8 cellular contexts compared by ENCODE assay signal in genomic region chr17:9002610-9003354, GRCh38. TPM values are rescaled to one million over a fixed set of nuclear protein-coding genes. Genes with fewer than 3 reads are reported as not detected.
DNase-seq lines count a peak whose midpoint lies in the region; ATAC-seq lines count a peak whose summit lies in the region.

No MANE protein-coding gene starts in this region.

- CTCF ChIA-PET in activated CD8-positive, alpha-beta T cell treated with anti-CD3 and anti-CD28 coated beads, Interleukin-2, amount 10 ng/mL, durations not matched to agents 7 days and 5 days (lab: Charles Lee) = interaction anchor here (0.8 to 1.4 kb wide), 14 partner anchors 8 to 619 kb away, joined by 3 to 7 read pairs (median 3); no protein-coding TSS in a partner anchor

- POLR2A ChIA-PET in activated CD8-positive, alpha-beta T cell treated with anti-CD3 and anti-CD28 coated beads, Interleukin-2, amount 10 ng/mL, durations not matched to agents 7 days and 5 days (lab: Charles Lee) = interaction anchor here (0.7 kb wide), 1 partner anchor 252 kb away, joined by 4 read pairs; no protein-coding TSS in a partner anchor

- H3K4me1 Mint-ChIP-seq in activated CD8-positive, alpha-beta T cell treated with anti-CD3 and anti-CD28 coated beads, Interleukin-2, amount 10 ng/mL, durations not matched to agents 7 days and 5 days (ENCODE audit: low read depth) = peaks cover 14% of the 10 kb centered on the region

- DNase-seq in DMS 273 (lab: John Stamatoyannopoulos, UW; ENCODE audit: unreplicated experiment) = peak; percentile 69
- no peak for DNase-seq in DMS 273 treated with DMSO at 0.1 percent for 48 hours (lab: John Stamatoyannopoulos, UW)
- no peak for DNase-seq in activated CD8-positive, alpha-beta T cell treated with anti-CD3 and anti-CD28 coated beads, Interleukin-2, amount 10 ng/mL, durations not matched to agents 7 days and 5 days
- peak; percentile 56 for DNase-seq in left cardiac atrium
- DNase-seq in sciatic nerve (ENCODE audit: low spot score) = no peak
- no peak for DNase-seq in NCI-H510A treated with DMSO at 0.1 percent for 48 hours (lab: John Stamatoyannopoulos, UW)
- no peak for DNase-seq in DMS79 treated with DMSO at 0.1 percent for 48 hours (lab: John Stamatoyannopoulos, UW)

- H3K36me3 Mint-ChIP-seq in activated CD8-positive, alpha-beta T cell treated with anti-CD3 and anti-CD28 coated beads, Interleukin-2, amount 10 ng/mL, durations not matched to agents 7 days and 5 days (ENCODE audit: low read depth) = peaks cover 2% of the 10 kb centered on the region

- intact Hi-C loops in left cardiac atrium (cut with DNase I) = loop anchor here in 1 of 2 donors (2.0 kb wide), 1 partner anchor 14 kb away; no protein-coding TSS in a partner anchor
- intact Hi-C loops in sciatic nerve (cut with DNase I) = no loop called here

- H3K4me3 Mint-ChIP-seq in activated CD8-positive, alpha-beta T cell treated with anti-CD3 and anti-CD28 coated beads, Interleukin-2, amount 10 ng/mL, durations not matched to agents 7 days and 5 days = no peak overlapping the region

- H3K27ac Mint-ChIP-seq in activated CD8-positive, alpha-beta T cell treated with anti-CD3 and anti-CD28 coated beads, Interleukin-2, amount 10 ng/mL, durations not matched to agents 7 days and 5 days = no peak overlapping the region

- peak; percentile 71 for ATAC-seq in activated CD8-positive, alpha-beta T cell treated with anti-CD3 and anti-CD28 coated beads, Interleukin-2, amount 10 ng/mL, durations not matched to agents 7 days and 5 days
- ATAC-seq in left cardiac atrium = peak; percentile 67 to 78
- ATAC-seq in sciatic nerve = peak; percentile 65
- no peak for ATAC-seq in GM21737 (IDR thresholded peaks at IDR 0.05; ENCODE audit: unreplicated experiment)

- peaks cover 72% of the 10 kb centered on the region for H3K27me3 Mint-ChIP-seq in activated CD8-positive, alpha-beta T cell treated with anti-CD3 and anti-CD28 coated beads, Interleukin-2, amount 10 ng/mL, durations not matched to agents 7 days and 5 days (ENCODE audit: low read depth)

- H3K9me3 Mint-ChIP-seq in activated CD8-positive, alpha-beta T cell treated with anti-CD3 and anti-CD28 coated beads, Interleukin-2, amount 10 ng/mL, durations not matched to agents 7 days and 5 days (ENCODE audit: insufficient read depth) = no peaks in the 10 kb centered on the region

RNA-seq across cellular contexts. Expression of gene NTN1, which starts 18.5 kb away (rescaled TPM):
- not detected for total RNA-seq in activated CD8-positive, alpha-beta T cell treated with anti-CD3 and anti-CD28 coated beads, Interleukin-2, amount 10 ng/mL, durations not matched to agents 7 days and 5 days
- total RNA-seq in left cardiac atrium (100 to 1,000 TPM in 1 of 2 donors, 10 to 100 TPM in 1; 99.9 to 167 TPM), sciatic nerve (22.8 TPM)

RNA-seq across cellular contexts. Expression of gene PIK3R5, which starts 37.3 kb away (rescaled TPM):
- 10 to 100 TPM; 73.9 to 77.9 TPM for total RNA-seq in activated CD8-positive, alpha-beta T cell treated with anti-CD3 and anti-CD28 coated beads, Interleukin-2, amount 10 ng/mL, durations not matched to agents 7 days and 5 days
- 1 to 10 TPM; 6.3 TPM for total RNA-seq in left cardiac atrium
- 15.1 TPM for total RNA-seq in sciatic nerve

Comparison
In these comparisons a context has a peak if more than half of its experiments do, and no peak if none do; other contexts are left out.
1. DNase-seq: peak in DMS 273 (single experiment) and left cardiac atrium (single experiment); none in DMS 273 treated with DMSO at 0.1 percent for 48 hours (single experiment), activated CD8-positive, alpha-beta T cell treated with anti-CD3 and anti-CD28 coated beads, Interleukin-2, amount 10 ng/mL, durations not matched to agents 7 days and 5 days (single experiment), sciatic nerve (single experiment), NCI-H510A treated with DMSO at 0.1 percent for 48 hours (single experiment) and DMS79 treated with DMSO at 0.1 percent for 48 hours (single experiment).
2. RNA of gene NTN1, which starts 18.5 kb away (total RNA-seq): 99.9 to 167 TPM in left cardiac atrium and 22.8 TPM in sciatic nerve (single experiment); not detected in activated CD8-positive, alpha-beta T cell treated with anti-CD3 and anti-CD28 coated beads, Interleukin-2, amount 10 ng/mL, durations not matched to agents 7 days and 5 days; every median in the first group is over 10 times any median in the second.